Comparison of ENCODE assay signal across 2 cellular contexts in genomic region chr20:50460608-50461268, GRCh38.
A peak's percentile ranks its signal among the peaks of the same experiment; 100 is the strongest.
TF ChIP-seq lines count a peak whose summit lies in the region.

No MANE protein-coding gene starts in this region.

TF ChIP-seq in HEK293, 187 proteins besides CTCF, POLR2A, EP300 and RAD21 (continued from another document):
- TF ChIP-seq ZBTB8A (tag by site-specific recombination; IDR thresholded peaks at IDR 0.05) (peak; percentile 64), BCL11B (tag by site-specific recombination; IDR thresholded peaks at IDR 0.05; ENCODE audit: low read depth) (no peak), MEIS1 (CRISPR knock-in tag; IDR thresholded peaks at IDR 0.05; ENCODE audit: borderline replicate concordance) (no peak), GLI2 (tag by site-specific recombination; IDR thresholded peaks at IDR 0.05; ENCODE audit: borderline replicate concordance, low read depth) (no peak)

TF ChIP-seq in HepG2, 621 proteins besides CTCF, POLR2A, EP300 and RAD21 (continued from another document and continues in another):
- TF ChIP-seq ARID5B (CRISPR knock-in tag; IDR thresholded peaks at IDR 0.05) = peak; percentile 75
- TF ChIP-seq ZNF879 (CRISPR knock-in tag; IDR thresholded peaks at IDR 0.05) = 0 out of 2 replicates have a peak, but pooled peaks have one; percentile 43
- TF ChIP-seq PREB (CRISPR knock-in tag; IDR thresholded peaks at IDR 0.05) = no peak
- TF ChIP-seq SP1 (IDR thresholded peaks at IDR 0.05) = no peak
- peak; percentile 30; the same call in 1 of the 2 replicates for TF ChIP-seq SP1 (CRISPR knock-in tag; IDR thresholded peaks at IDR 0.05)
- peak; percentile 95; the same call in 1 of the 2 replicates for TF ChIP-seq KAT7 (CRISPR knock-in tag; IDR thresholded peaks at IDR 0.05; ENCODE audit: borderline replicate concordance)
- TF ChIP-seq GFI1 (CRISPR knock-in tag; IDR thresholded peaks at IDR 0.05; ENCODE audit: borderline replicate concordance) = peak; percentile 68
- peak; percentile 53; the same call in 1 of the 2 replicates for TF ChIP-seq ARNT2 (CRISPR knock-in tag; IDR thresholded peaks at IDR 0.05; ENCODE audit: low read depth)
- no peak for TF ChIP-seq FOXO4 (CRISPR knock-in tag; conservative IDR thresholded peaks at IDR 0.05)
- TF ChIP-seq GABPB1 (CRISPR knock-in tag; IDR thresholded peaks at IDR 0.05) = peak; percentile 66
- TF ChIP-seq ZFP90 (CRISPR knock-in tag; IDR thresholded peaks at IDR 0.05; ENCODE audit: borderline replicate concordance) = peak; percentile 92
- TF ChIP-seq ZNF552 (CRISPR knock-in tag; IDR thresholded peaks at IDR 0.05; ENCODE audit: borderline replicate concordance) = no peak; the same call in 1 of the 2 replicates
- TF ChIP-seq TCF7 (IDR thresholded peaks at IDR 0.05; ENCODE audit: low read depth) = no peak
- no peak for TF ChIP-seq NONO (IDR thresholded peaks at IDR 0.05)
- 0 out of 2 replicates have a peak, but pooled peaks have one; percentile 23 for TF ChIP-seq NONO (CRISPR knock-in tag; conservative IDR thresholded peaks at IDR 0.05)
- TF ChIP-seq ZFP82 (CRISPR knock-in tag; IDR thresholded peaks at IDR 0.05; ENCODE audit: borderline replicate concordance) = no peak
- peak; percentile 98 for TF ChIP-seq SALL2 (CRISPR knock-in tag; IDR thresholded peaks at IDR 0.05)
- TF ChIP-seq NRL (CRISPR knock-in tag; IDR thresholded peaks at IDR 0.05; ENCODE audit: borderline replicate concordance) = peak; percentile 69; the same call in 1 of the 2 replicates
- no peak for TF ChIP-seq ZNF780A (CRISPR knock-in tag; IDR thresholded peaks at IDR 0.05)
- 0 out of 2 replicates have a peak, but pooled peaks have one; percentile 66 for TF ChIP-seq ZNF558 (CRISPR knock-in tag; IDR thresholded peaks at IDR 0.05; ENCODE audit: borderline replicate concordance)
- TF ChIP-seq, protein P1, sequence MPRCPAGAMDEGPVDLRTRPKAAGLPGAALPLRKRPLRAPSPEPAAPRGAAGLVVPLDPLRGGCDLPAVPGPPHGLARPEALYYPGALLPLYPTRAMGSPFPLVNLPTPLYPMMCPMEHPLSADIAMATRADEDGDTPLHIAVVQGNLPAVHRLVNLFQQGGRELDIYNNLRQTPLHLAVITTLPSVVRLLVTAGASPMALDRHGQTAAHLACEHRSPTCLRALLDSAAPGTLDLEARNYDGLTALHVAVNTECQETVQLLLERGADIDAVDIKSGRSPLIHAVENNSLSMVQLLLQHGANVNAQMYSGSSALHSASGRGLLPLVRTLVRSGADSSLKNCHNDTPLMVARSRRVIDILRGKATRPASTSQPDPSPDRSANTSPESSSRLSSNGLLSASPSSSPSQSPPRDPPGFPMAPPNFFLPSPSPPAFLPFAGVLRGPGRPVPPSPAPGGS (CRISPR knock-in tag; IDR thresholded peaks at IDR 0.05) = no peak
- TF ChIP-seq ZNF264 (CRISPR knock-in tag; IDR thresholded peaks at IDR 0.05) = no peak
- TF ChIP-seq GATAD2A (CRISPR knock-in tag; IDR thresholded peaks at IDR 0.05) = peak; percentile 92
- TF ChIP-seq ZNF816 (CRISPR knock-in tag; IDR thresholded peaks at IDR 0.05; ENCODE audit: borderline replicate concordance) = no peak
- TF ChIP-seq ZSCAN29 (CRISPR knock-in tag; conservative IDR thresholded peaks at IDR 0.05) = peak; percentile 96
- peak; percentile 61; the same call in 1 of the 2 replicates for TF ChIP-seq ZNF598 (CRISPR knock-in tag; IDR thresholded peaks at IDR 0.05; ENCODE audit: borderline replicate concordance)
- no peak for TF ChIP-seq GTF3A (CRISPR knock-in tag; conservative IDR thresholded peaks at IDR 0.05)
- no peak for TF ChIP-seq AGO2 (optimal IDR thresholded peaks at IDR 0.05; ENCODE audit: low read depth, low read length)
- 0 out of 2 replicates have a peak, but pooled peaks have one; percentile 50 for TF ChIP-seq PHF8 (CRISPR knock-in tag; IDR thresholded peaks at IDR 0.05)
- no peak for TF ChIP-seq ZNF44 (CRISPR knock-in tag; IDR thresholded peaks at IDR 0.05)
- no peak for TF ChIP-seq EEA1 (CRISPR knock-in tag; IDR thresholded peaks at IDR 0.05; ENCODE audit: borderline replicate concordance)
- peak; percentile 72; the same call in 1 of the 2 replicates for TF ChIP-seq HDAC1 (CRISPR knock-in tag; IDR thresholded peaks at IDR 0.05)
- 0 out of 2 replicates have a peak, but pooled peaks have one; percentile 67 for TF ChIP-seq ZNF766 (CRISPR knock-in tag; IDR thresholded peaks at IDR 0.05; ENCODE audit: borderline replicate concordance)
- no peak for TF ChIP-seq ZKSCAN5 (CRISPR knock-in tag; IDR thresholded peaks at IDR 0.05)
- TF ChIP-seq, protein P2, sequence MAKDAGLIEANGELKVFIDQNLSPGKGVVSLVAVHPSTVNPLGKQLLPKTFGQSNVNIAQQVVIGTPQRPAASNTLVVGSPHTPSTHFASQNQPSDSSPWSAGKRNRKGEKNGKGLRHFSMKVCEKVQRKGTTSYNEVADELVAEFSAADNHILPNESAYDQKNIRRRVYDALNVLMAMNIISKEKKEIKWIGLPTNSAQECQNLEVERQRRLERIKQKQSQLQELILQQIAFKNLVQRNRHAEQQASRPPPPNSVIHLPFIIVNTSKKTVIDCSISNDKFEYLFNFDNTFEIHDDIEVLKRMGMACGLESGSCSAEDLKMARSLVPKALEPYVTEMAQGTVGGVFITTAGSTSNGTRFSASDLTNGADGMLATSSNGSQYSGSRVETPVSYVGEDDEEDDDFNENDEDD (CRISPR knock-in tag; IDR thresholded peaks at IDR 0.05; ENCODE audit: borderline replicate concordance) = peak; percentile 43; the same call in 1 of the 2 replicates
- TF ChIP-seq ZNF883 (CRISPR knock-in tag; IDR thresholded peaks at IDR 0.05; ENCODE audit: not compliant biosample characterization) = peak; percentile 67
- TF ChIP-seq ZNF556 (CRISPR knock-in tag; IDR thresholded peaks at IDR 0.05; ENCODE audit: borderline replicate concordance) = peak; percentile 95; the same call in 1 of the 2 replicates
- peak; percentile 6; the same call in 1 of the 2 replicates for TF ChIP-seq NR2F6 (IDR thresholded peaks at IDR 0.05)
- peak; percentile 71 for TF ChIP-seq NR2F6 (CRISPR knock-in tag; IDR thresholded peaks at IDR 0.05)
- TF ChIP-seq JUNB (CRISPR knock-in tag; IDR thresholded peaks at IDR 0.05; ENCODE audit: borderline replicate concordance) = no peak
- TF ChIP-seq MAFF (IDR thresholded peaks at IDR 0.05; ENCODE audit: low read depth, low read length) = no peak
- peak; percentile 63 for TF ChIP-seq CEBPG (CRISPR knock-in tag; IDR thresholded peaks at IDR 0.05)
- TF ChIP-seq, protein P3, sequence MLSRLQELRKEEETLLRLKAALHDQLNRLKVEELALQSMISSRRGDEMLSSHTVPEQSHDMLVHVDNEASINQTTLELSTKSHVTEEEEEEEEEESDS (CRISPR knock-in tag; IDR thresholded peaks at IDR 0.05; ENCODE audit: borderline replicate concordance) = 0 out of 2 replicates have a peak, but pooled peaks have one; percentile 26
- TF ChIP-seq RFX1 (IDR thresholded peaks at IDR 0.05) = no peak
- TF ChIP-seq, protein P4, sequence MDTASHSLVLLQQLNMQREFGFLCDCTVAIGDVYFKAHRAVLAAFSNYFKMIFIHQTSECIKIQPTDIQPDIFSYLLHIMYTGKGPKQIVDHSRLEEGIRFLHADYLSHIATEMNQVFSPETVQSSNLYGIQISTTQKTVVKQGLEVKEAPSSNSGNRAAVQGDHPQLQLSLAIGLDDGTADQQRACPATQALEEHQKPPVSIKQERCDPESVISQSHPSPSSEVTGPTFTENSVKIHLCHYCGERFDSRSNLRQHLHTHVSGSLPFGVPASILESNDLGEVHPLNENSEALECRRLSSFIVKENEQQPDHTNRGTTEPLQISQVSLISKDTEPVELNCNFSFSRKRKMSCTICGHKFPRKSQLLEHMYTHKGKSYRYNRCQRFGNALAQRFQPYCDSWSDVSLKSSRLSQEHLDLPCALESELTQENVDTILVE (CRISPR knock-in tag; IDR thresholded peaks at IDR 0.05) = peak; percentile 76
- TF ChIP-seq MBNL3 (CRISPR knock-in tag; conservative IDR thresholded peaks at IDR 0.05) = no peak
- 0 out of 2 replicates have a peak, but pooled peaks have one; percentile 45 for TF ChIP-seq ZNF543 (CRISPR knock-in tag; IDR thresholded peaks at IDR 0.05)
- TF ChIP-seq ZNF614 (CRISPR knock-in tag; IDR thresholded peaks at IDR 0.05; ENCODE audit: borderline replicate concordance) = peak; percentile 67; the same call in 1 of the 2 replicates
- peak; percentile 81 for TF ChIP-seq SAP130 (CRISPR knock-in tag; IDR thresholded peaks at IDR 0.05; ENCODE audit: low read depth)
- no peak; the same call in 1 of the 2 replicates for TF ChIP-seq MEF2D (CRISPR knock-in tag; IDR thresholded peaks at IDR 0.05)
- no peak for TF ChIP-seq TRIM22 (IDR thresholded peaks at IDR 0.05)
- no peak for TF ChIP-seq ZNF251 (CRISPR knock-in tag; IDR thresholded peaks at IDR 0.05)
- TF ChIP-seq AKAP8 (CRISPR knock-in tag; IDR thresholded peaks at IDR 0.05) = 0 out of 2 replicates have a peak, but pooled peaks have one; percentile 47
- TF ChIP-seq ZNF878 (CRISPR knock-in tag; IDR thresholded peaks at IDR 0.05) = peak; percentile 90
- peak; percentile 86 for TF ChIP-seq FOSL2 (CRISPR knock-in tag; IDR thresholded peaks at IDR 0.05)
- peak; percentile 82 for TF ChIP-seq ZEB1 (IDR thresholded peaks at IDR 0.05; ENCODE audit: insufficient replicate concordance, low read depth)
- TF ChIP-seq SNRNP70 (IDR thresholded peaks at IDR 0.05; ENCODE audit: low read depth, low read length) = no peak
- no peak for TF ChIP-seq MTF2 (CRISPR knock-in tag; IDR thresholded peaks at IDR 0.05; ENCODE audit: borderline replicate concordance)
- TF ChIP-seq ZSCAN9 (CRISPR knock-in tag; IDR thresholded peaks at IDR 0.05; ENCODE audit: borderline replicate concordance) = peak; percentile 69; the same call in 1 of the 2 replicates
- TF ChIP-seq ETV5 (CRISPR knock-in tag; IDR thresholded peaks at IDR 0.05; ENCODE audit: borderline replicate concordance) = peak; percentile 51; the same call in 1 of the 2 replicates
